In genomic region chr20:36519944-36520343, GRCh38 we compare ENCODE assay signal across 25 cellular contexts. TPM values are rescaled to one million over a fixed set of nuclear protein-coding genes. Genes with fewer than 3 reads are reported as not detected.
DNase-seq lines count a peak whose midpoint lies in the region; ATAC-seq and TF ChIP-seq lines count a peak whose summit lies in the region.
"Had no signal": no experiment of that assay in that cellular context is flagged by ENCODE, and none has a peak within 500 bp of the region (broad histone marks: within the 10 kb centered on the region; RNA-seq: fewer than 3 reads in every experiment).

No MANE protein-coding gene starts in this region.

- no peaks in the 10 kb centered on the region for H3K27me3 Mint-ChIP-seq in activated CD8-positive, alpha-beta memory T cell treated with anti-CD3 and anti-CD28 coated beads, Interleukin-2, amount 10 ng/mL, durations not matched to agents 7 days and 5 days
- H3K27me3 Mint-ChIP-seq in chondrocyte (ENCODE audit: low read depth) = no peaks in the 10 kb centered on the region
- H3K27me3 Mint-ChIP-seq: activated naive CD8-positive, alpha-beta T cell had no signal

- H3K36me3 ChIP-seq in testis (ENCODE audit: low read depth, missing control alignments) = no peaks in the 10 kb centered on the region

- H3K9me3 ChIP-seq in testis = no peaks in the 10 kb centered on the region
- H3K9me3 ChIP-seq: BLaER1, body of pancreas, HAP-1, heart left ventricle, psoas muscle had no signal

- H3K4me1 ChIP-seq in testis = peaks cover 51% of the 10 kb centered on the region
- H3K4me1 ChIP-seq: body of pancreas, HAP-1, psoas muscle had no signal

- TF ChIP-seq POLR2A in testis (IDR thresholded peaks at IDR 0.05) = no peak

- peaks cover 17% of the 10 kb centered on the region for H3K4me1 Mint-ChIP-seq in activated CD8-positive, alpha-beta memory T cell treated with anti-CD3 and anti-CD28 coated beads, Interleukin-2, amount 10 ng/mL, durations not matched to agents 7 days and 5 days
- H3K4me1 Mint-ChIP-seq in chondrocyte (ENCODE audit: low read depth) = peaks cover 56% of the 10 kb centered on the region

- no peak for DNase-seq in activated CD8-positive, alpha-beta memory T cell treated with anti-CD3 and anti-CD28 coated beads, Interleukin-2, amount 10 ng/mL, durations not matched to agents 7 days and 5 days
- DNase-seq in activated CD8-positive, alpha-beta memory T cell treated with anti-CD3 and anti-CD28 coated beads for 24 hours = no peak
- DNase-seq in RKO (ENCODE audit: low spot score) (peak; percentile 18), chondrocyte (ENCODE audit: low spot score) (no peak), testis (no peak), Right ventricle myocardium superior (no peak)
- DNase-seq: body of pancreas, cerebellar nuclear complex, COR-L47, heart left ventricle, mammary epithelial cell, NCI-H1105, NCI-H2029, NCI-H345, NCI-H82, psoas muscle had no signal

- no peaks in the 10 kb centered on the region for H3K9me3 Mint-ChIP-seq in activated CD8-positive, alpha-beta memory T cell treated with anti-CD3 and anti-CD28 coated beads, Interleukin-2, amount 10 ng/mL, durations not matched to agents 7 days and 5 days (ENCODE audit: low read depth)
- no peaks in the 10 kb centered on the region for H3K9me3 Mint-ChIP-seq in chondrocyte (ENCODE audit: low read depth)

- WGBS in testis, 2 donors = 76 to 90% methylated on average over 2 of the region's 2 CpGs

- CTCF ChIA-PET in activated CD8-positive, alpha-beta memory T cell treated with anti-CD3 and anti-CD28 coated beads, Interleukin-2, amount 10 ng/mL, durations not matched to agents 7 days and 5 days (lab: Charles Lee) = no interaction called here

- H3K27me3 ChIP-seq in testis = no peaks in the 10 kb centered on the region
- H3K27me3 ChIP-seq: BLaER1, body of pancreas, heart left ventricle had no signal

- peak; percentile 16 for ATAC-seq in activated CD8-positive, alpha-beta memory T cell treated with anti-CD3 and anti-CD28 coated beads, Interleukin-2, amount 10 ng/mL, durations not matched to agents 7 days and 5 days
- ATAC-seq in Right ventricle myocardium superior (ENCODE audit: poor library complexity) (no peak), HG03469 (IDR thresholded peaks at IDR 0.05; ENCODE audit: unreplicated experiment) (no peak), HG03097 (IDR thresholded peaks at IDR 0.05; ENCODE audit: low FRiP score, unreplicated experiment) (no peak)
- ATAC-seq: body of pancreas, heart left ventricle, Right ventricle myocardium inferior had no signal

- no peak overlapping the region for H3K4me3 ChIP-seq in testis
- H3K4me3 ChIP-seq: BLaER1, body of pancreas, HAP-1, heart left ventricle, psoas muscle had no signal

- no peak overlapping the region for H3K4me3 Mint-ChIP-seq in activated CD8-positive, alpha-beta memory T cell treated with anti-CD3 and anti-CD28 coated beads, Interleukin-2, amount 10 ng/mL, durations not matched to agents 7 days and 5 days
- no peak overlapping the region for H3K4me3 Mint-ChIP-seq in chondrocyte (ENCODE audit: unreplicated experiment)
- H3K4me3 Mint-ChIP-seq: activated naive CD8-positive, alpha-beta T cell had no signal

- H3K27ac ChIP-seq in testis = peak overlapping the region; percentile 71 to 72
- H3K27ac ChIP-seq: BLaER1, body of pancreas, epithelial cell of prostate, heart left ventricle, HL-60, psoas muscle had no signal

- TF ChIP-seq CTCF in chondrocyte (IDR thresholded peaks at IDR 0.05) (no peak), testis (IDR thresholded peaks at IDR 0.05) (no peak)

- H3K36me3 Mint-ChIP-seq in activated CD8-positive, alpha-beta memory T cell treated with anti-CD3 and anti-CD28 coated beads, Interleukin-2, amount 10 ng/mL, durations not matched to agents 7 days and 5 days = peaks cover 1% of the 10 kb centered on the region
- peaks cover 31% of the 10 kb centered on the region for H3K36me3 Mint-ChIP-seq in chondrocyte (ENCODE audit: low read depth)

- intact Hi-C loops in testis (cut with DNase I; ENCODE audit: low total_unique reads) (no loop called here), Right ventricle myocardium superior (cut with DNase I) (no loop called here)

- peak overlapping the region; percentile 10 for H3K27ac Mint-ChIP-seq in activated CD8-positive, alpha-beta memory T cell treated with anti-CD3 and anti-CD28 coated beads, Interleukin-2, amount 10 ng/mL, durations not matched to agents 7 days and 5 days
- peak overlapping the region; percentile 50 for H3K27ac Mint-ChIP-seq in chondrocyte (ENCODE audit: unreplicated experiment)
- H3K27ac Mint-ChIP-seq: activated naive CD8-positive, alpha-beta T cell had no signal

RNA-seq across cellular contexts. Expression of gene MYL9, which starts 21.4 kb away (rescaled TPM):
- under 1 TPM; 0.59 to 0.96 TPM for total RNA-seq in activated CD8-positive, alpha-beta memory T cell treated with anti-CD3 and anti-CD28 coated beads, Interleukin-2, amount 10 ng/mL, durations not matched to agents 7 days and 5 days
- total RNA-seq in chondrocyte (237 to 1,930 TPM (median 1,885 TPM) in 3 replicates), testis (100 to 1,000 TPM; 177 to 265 TPM), Right ventricle myocardium superior (1,602 TPM)
- 594 TPM for polyA plus RNA-seq in testis (ENCODE audit: insufficient read depth, low read depth, low replicate concordance)
- total RNA-seq: A673 had no signal

RNA-seq across cellular contexts. Expression of gene TGIF2, which starts 53.5 kb away (rescaled TPM):
- total RNA-seq in activated CD8-positive, alpha-beta memory T cell treated with anti-CD3 and anti-CD28 coated beads, Interleukin-2, amount 10 ng/mL, durations not matched to agents 7 days and 5 days = 10 to 100 TPM; 32.5 to 40.9 TPM
- 15.8 to 24.2 TPM (median 18.8 TPM) in 3 replicates for total RNA-seq in chondrocyte
- 10 to 100 TPM; 34.3 to 37.2 TPM for total RNA-seq in testis
- polyA plus RNA-seq in testis (ENCODE audit: insufficient read depth, low read depth, low replicate concordance) = 24.0 TPM
- 4.7 TPM for total RNA-seq in Right ventricle myocardium superior

Comparison
In these comparisons a context has a peak if more than half of its experiments do, and no peak if none do; other contexts are left out.
1. RNA of gene MYL9, which starts 21.4 kb away (total RNA-seq): 237 to 1,930 TPM in chondrocyte, 1,602 TPM in Right ventricle myocardium superior (single experiment) and 177 to 265 TPM in testis; 0.59 to 0.96 TPM in activated CD8-positive, alpha-beta memory T cell treated with anti-CD3 and anti-CD28 coated beads, Interleukin-2, amount 10 ng/mL, durations not matched to agents 7 days and 5 days; every median in the first group is over 10 times any median in the second.